ENCODE assay signal across 9 cellular contexts in genomic region chr5:139638736-139639618, GRCh38. TPM values are rescaled to one million over a fixed set of nuclear protein-coding genes. Genes with fewer than 3 reads are reported as not detected.
A peak's percentile ranks its signal among the peaks of the same experiment; 100 is the strongest.
DNase-seq lines count a peak whose midpoint lies in the region; ATAC-seq and TF ChIP-seq lines count a peak whose summit lies in the region.
"Had no signal": no experiment of that assay in that cellular context is flagged by ENCODE, and none has a peak within 500 bp of the region (broad histone marks: within the 10 kb centered on the region; RNA-seq: fewer than 3 reads in every experiment).

No MANE protein-coding gene starts in this region.

- H4K20me1 ChIP-seq in BLaER1 treated with 17β-estradiol and CSF1 and Interleukin-3, amounts not matched to agents 10 nM and 100 nM: peaks cover 28 to 83% (median 54%) of the 10 kb centered on the region in 11 experiments; a peak in 21 of 22 replicates
- no peaks in the 10 kb centered on the region for H4K20me1 ChIP-seq in KMS-11 (ENCODE audit: insufficient read depth)

- H3K9me3 ChIP-seq in BLaER1 treated with 17β-estradiol and CSF1 and Interleukin-3, amounts not matched to agents 10 nM and 100 nM (replicated peaks in 1 of 11): no peaks in the 10 kb centered on the region

- no peaks in the 10 kb centered on the region for H3K27me3 ChIP-seq in BLaER1 treated with 17β-estradiol and CSF1 and Interleukin-3, amounts not matched to agents 10 nM and 100 nM
- H3K27me3 ChIP-seq in KMS-11 (ENCODE audit: insufficient read depth, low read depth): no peaks in the 10 kb centered on the region

- H3K27ac ChIP-seq in BLaER1 treated with 17β-estradiol and CSF1 and Interleukin-3, amounts not matched to agents 10 nM and 100 nM: peak overlapping the region in 9 of 11 experiments; percentile 69 to 80 (median 77); a peak in 20 of 22 replicates
- H3K27ac ChIP-seq in KMS-11 (peak overlapping the region; percentile 98), cingulate gyrus (ENCODE audit: low read depth, low read length) (peak overlapping the region; percentile 88)

- no peaks in the 10 kb centered on the region for H3K27me3 Mint-ChIP-seq in natural killer cell (ENCODE audit: low read depth in 2 of 2)

- peak overlapping the region; percentile 98 for H3K27ac Mint-ChIP-seq in natural killer cell

- H3K79me2 ChIP-seq in KMS-11 (ENCODE audit: insufficient read depth, low read depth): no peaks in the 10 kb centered on the region

- peak overlapping the region in 7 of 10 experiments; percentile 49 to 65 (median 50); a peak in 13 of 20 replicates for H3K4me3 ChIP-seq in BLaER1 treated with 17β-estradiol and CSF1 and Interleukin-3, amounts not matched to agents 10 nM and 100 nM
- H3K4me3 ChIP-seq in KMS-11 (IDR thresholded peaks at IDR 0.05; ENCODE audit: insufficient read depth, low read depth, low read length): no peak overlapping the region

- H3K4me3 Mint-ChIP-seq in natural killer cell: peak overlapping the region; percentile 74

- no peaks in the 10 kb centered on the region for H3K36me3 Mint-ChIP-seq in natural killer cell

- H3K36me3 ChIP-seq in BLaER1 treated with 17β-estradiol and CSF1 and Interleukin-3, amounts not matched to agents 10 nM and 100 nM: no peaks in the 10 kb centered on the region
- no peaks in the 10 kb centered on the region for H3K36me3 ChIP-seq in KMS-11 (ENCODE audit: insufficient read depth)

- peaks cover 96 to 99% (median 98%) of the 10 kb centered on the region in 10 experiments for H3K4me1 ChIP-seq in BLaER1 treated with 17β-estradiol and CSF1 and Interleukin-3, amounts not matched to agents 10 nM and 100 nM
- H3K4me1 ChIP-seq in KMS-11 (ENCODE audit: low read depth, poor library complexity, severe bottlenecking): peaks cover 65% of the 10 kb centered on the region

- peak overlapping the region; percentile 86 to 99 (median 95) for H3K4me2 ChIP-seq in BLaER1 treated with 17β-estradiol and CSF1 and Interleukin-3, amounts not matched to agents 10 nM and 100 nM
- H3K4me2 ChIP-seq in KMS-11: peak overlapping the region; percentile 86

- TF ChIP-seq CTCF in KMS-11 (conservative IDR thresholded peaks at IDR 0.05; ENCODE audit: low read depth, low read length) (no peak), natural killer cell (IDR thresholded peaks at IDR 0.05) (no peak)

- no peak for ATAC-seq in natural killer cell
- ATAC-seq in GM21723 (IDR thresholded peaks at IDR 0.05; ENCODE audit: unreplicated experiment): no peak
- ATAC-seq in HG03378 (IDR thresholded peaks at IDR 0.05; ENCODE audit: unreplicated experiment): no peak
- no peak for ATAC-seq in GM18861 (IDR thresholded peaks at IDR 0.05; ENCODE audit: unreplicated experiment)

- no peaks in the 10 kb centered on the region for H3K9me3 Mint-ChIP-seq in natural killer cell

- intact Hi-C loops in natural killer cell (cut with micrococcal nuclease): loop anchor here (10.0 kb wide), 1 partner anchor 206 kb away; no protein-coding TSS in a partner anchor

- 0 out of 2 replicates have a peak overlapping the region, but pooled peaks have one; percentile 6 for H2AFZ ChIP-seq in KMS-11 (ENCODE audit: low read depth)

- H3K4me1 Mint-ChIP-seq in natural killer cell: peaks cover 44 to 49% of the 10 kb centered on the region in 2 donors

- peak overlapping the region; percentile 65 to 76 (median 72); a peak in 18 of 22 replicates for H3K9ac ChIP-seq in BLaER1 treated with 17β-estradiol and CSF1 and Interleukin-3, amounts not matched to agents 10 nM and 100 nM
- H3K9ac ChIP-seq in KMS-11: peak overlapping the region; percentile 88; the same call in 1 of the 2 replicates

- DNase-seq in natural killer cell: no peak
- no peak for DNase-seq in NCI-H1417 treated with DMSO at 0.1 percent for 48 hours (lab: John Stamatoyannopoulos, UW)
- DNase-seq: activated gamma-delta T cell treated with Interleukin-2 at 50 U/mL for 16 hours had no signal

RNA-seq across cellular contexts. Expression of gene CXXC5, which starts 9.2 kb away (rescaled TPM):
- 100 to 1,000 TPM in 1 of 3 donors, 10 to 100 TPM in 2; 75.6 to 124 (median 84.8) TPM for total RNA-seq in natural killer cell
